26 cellular contexts compared by ENCODE assay signal in genomic region chr5:58927174-58927573, GRCh38.
"Had no signal": no experiment of that assay in that cellular context is flagged by ENCODE, and none has a peak within 500 bp of the region (broad histone marks: within the 10 kb centered on the region; RNA-seq: fewer than 3 reads in every experiment).

No MANE protein-coding gene starts in this region.

- H3K4me3 ChIP-seq: esophagus muscularis mucosa, heart right ventricle, lower lobe of right lung, testis, transverse colon had no signal

- ATAC-seq: activated CD8-positive, alpha-beta memory T cell treated with anti-CD3 and anti-CD28 coated beads, Interleukin-2, amount 10 ng/mL, durations not matched to agents 7 days and 5 days; activated CD8-positive, alpha-beta T cell treated with anti-CD3 and anti-CD28 coated beads, Interleukin-2, amount 10 ng/mL, durations not matched to agents 7 days and 5 days; foreskin keratinocyte; heart right ventricle; left lobe of liver; lower lobe of right lung; natural killer cell; right cardiac atrium; T-helper 17 cell; WTC11 had no signal

- H3K27me3 ChIP-seq: esophagus muscularis mucosa, heart right ventricle, testis, transverse colon had no signal

- H3K27ac ChIP-seq: esophagus muscularis mucosa, foreskin keratinocyte, heart right ventricle, lower lobe of right lung, testis, transverse colon had no signal

- DNase-seq: activated CD4-positive, alpha-beta T cell treated with anti-CD3 and anti-CD28 coated beads for 1 hour; activated CD8-positive, alpha-beta memory T cell treated with anti-CD3 and anti-CD28 coated beads, Interleukin-2, amount 10 ng/mL, durations not matched to agents 7 days and 5 days; activated CD8-positive, alpha-beta T cell treated with anti-CD3 and anti-CD28 coated beads, Interleukin-2, amount 10 ng/mL, durations not matched to agents 7 days and 5 days; activated effector memory CD4-positive, alpha-beta T cell treated with anti-CD3 and anti-CD28 coated beads, Interleukin-2, amount 50 U/mL, for 16 hours; activated naive CD4-positive, alpha-beta T cell treated with anti-CD3 and anti-CD28 coated beads, Interleukin-2, amount 10 ng/mL, durations not matched to agents 7 days and 5 days; amygdala; central memory CD4-positive, alpha-beta T cell; endodermal cell; foreskin keratinocyte; heart right ventricle; kidney glomerular epithelial cell; lower lobe of right lung; mesenchymal stem cell; natural killer cell; posterior cingulate gyrus; right cardiac atrium; stimulated activated CD4-positive, alpha-beta T cell treated with anti-CD3 and anti-CD28 coated beads, Interleukin-15, amount 100 ng/mL, for 24 hours; stimulated activated CD4-positive, alpha-beta T cell treated with anti-CD3 and anti-CD28 coated beads, Interleukin-2, amount 100 ng/mL, for 24 hours; stimulated activated naive CD4-positive, alpha-beta T cell; T-helper 17 cell; T1000; testis; transverse colon had no signal

- H3K9me3 ChIP-seq: esophagus muscularis mucosa, heart right ventricle, lower lobe of right lung, testis, transverse colon had no signal

- H3K4me1 ChIP-seq: foreskin keratinocyte had no signal

- H3K36me3 ChIP-seq: esophagus muscularis mucosa, heart right ventricle, lower lobe of right lung, transverse colon had no signal
